ENCODE assay signal across 14 cellular contexts in the genomic region with DNA sequence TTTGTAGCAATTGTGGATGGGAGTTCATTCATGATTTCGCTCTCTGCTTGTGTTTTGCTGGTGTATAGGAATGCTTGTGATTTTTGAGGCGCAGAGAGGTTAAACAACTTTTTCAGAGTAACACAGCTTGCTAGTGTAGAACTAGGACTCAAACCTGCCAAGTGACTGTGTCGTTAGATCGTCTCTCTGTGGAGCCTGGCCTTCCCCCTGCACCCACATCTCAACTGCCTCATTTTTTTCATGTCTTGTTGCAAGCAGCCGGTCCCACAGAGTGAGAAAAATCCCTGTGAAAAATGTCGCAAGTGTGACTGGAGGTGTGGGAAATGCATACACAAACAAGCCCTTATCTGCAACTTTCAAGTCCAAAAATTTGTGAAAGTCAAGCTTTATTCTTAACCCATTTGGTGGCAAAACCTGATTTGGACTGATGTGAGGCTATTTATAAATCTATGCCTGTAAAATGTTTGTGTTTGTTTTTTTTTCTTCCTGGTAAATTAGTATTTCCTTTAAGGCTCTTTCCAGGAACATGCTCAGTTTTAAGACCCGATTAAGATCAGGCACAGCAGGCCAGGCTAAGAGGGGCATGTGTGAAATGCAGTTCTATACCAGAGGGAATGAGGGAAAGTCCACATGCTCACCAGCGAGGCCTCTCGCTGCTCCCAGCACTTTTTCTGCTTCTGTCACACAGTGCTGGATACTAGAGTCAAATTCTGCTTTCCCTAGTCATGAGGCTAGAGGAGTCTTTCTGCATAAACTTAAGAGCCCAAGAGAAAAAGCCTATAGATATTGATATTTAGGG. TPM values are rescaled to one million over a fixed set of nuclear protein-coding genes. Genes with fewer than 3 reads are reported as not detected.
DNase-seq lines count a peak whose midpoint lies in the region; ATAC-seq and TF ChIP-seq lines count a peak whose summit lies in the region.
"Had no signal": no experiment of that assay in that cellular context is flagged by ENCODE, and none has a peak within 500 bp of the region (broad histone marks: within the 10 kb centered on the region; RNA-seq: fewer than 3 reads in every experiment).

No MANE protein-coding gene starts in this region.

- in situ Hi-C loops in brain microvascular endothelial cell (cut with HindIII; ENCODE audit: low pct_ligation_motif_present, low sequenced_read_pairs): no loop called here

- WGBS in ovary, 3 donors: 71 to 78% (median 73%) methylated on average over 9 of the region's 9 CpGs

- H3K4me3 ChIP-seq in brain microvascular endothelial cell (ENCODE audit: low read depth, low read length): no peak overlapping the region
- no peak overlapping the region for H3K4me3 ChIP-seq in left lung
- H3K4me3 ChIP-seq in upper lobe of right lung: no peak overlapping the region
- H3K4me3 ChIP-seq in ovary: no peak overlapping the region
- H3K4me3 ChIP-seq: esophagus muscularis mucosa, uterus had no signal

- H3K27ac ChIP-seq in brain microvascular endothelial cell (no peak overlapping the region), left lung (peak overlapping the region in 1 of 2 donors; percentile 13), upper lobe of right lung (peak overlapping the region; percentile 4), ovary (no peak overlapping the region)
- H3K27ac ChIP-seq: esophagus muscularis mucosa had no signal

- no peak for ATAC-seq in activated naive CD8-positive, alpha-beta T cell treated with anti-CD3 and anti-CD28 coated beads, Interleukin-2, amount 50 U/mL, for 24 hours
- ATAC-seq in left lung: peak; percentile 14
- ATAC-seq in upper lobe of right lung: no peak

- H3K9me3 Mint-ChIP-seq in activated naive CD8-positive, alpha-beta T cell (ENCODE audit: low read depth): peaks cover 3% of the 10 kb centered on the region
- peaks cover 7% of the 10 kb centered on the region for H3K9me3 Mint-ChIP-seq in activated naive CD8-positive, alpha-beta T cell treated with anti-CD3 and anti-CD28 coated beads, Interleukin-2, amount 50 U/mL, for 24 hours

- H3K27me3 ChIP-seq in brain microvascular endothelial cell (replicated peaks) (no peaks in the 10 kb centered on the region), left lung (no peaks in the 10 kb centered on the region), upper lobe of right lung (no peaks in the 10 kb centered on the region), ovary (no peaks in the 10 kb centered on the region)
- H3K27me3 ChIP-seq: uterus had no signal

- H3K4me1 ChIP-seq in left lung: peaks cover 4 to 29% of the 10 kb centered on the region in 2 donors
- H3K4me1 ChIP-seq in upper lobe of right lung: peaks cover 11% of the 10 kb centered on the region
- H3K4me1 ChIP-seq in ovary (ENCODE audit: insufficient read depth): peaks cover 1% of the 10 kb centered on the region
- H3K4me1 ChIP-seq: uterus had no signal

- DNase-seq in activated naive CD8-positive, alpha-beta T cell treated with anti-CD3 and anti-CD28 coated beads, Interleukin-2, amount 50 U/mL, for 24 hours: no peak
- peak; percentile 14 for DNase-seq in brain microvascular endothelial cell
- no peak for DNase-seq in left lung
- no peak for DNase-seq in upper lobe of right lung
- no peak for DNase-seq in activated gamma-delta T cell (lab: John Stamatoyannopoulos, UW)
- DNase-seq in ovary: no peak
- DNase-seq in middle frontal gyrus (ENCODE audit: extremely low spot score, low spot score): no peak
- DNase-seq: activated naive CD8-positive, alpha-beta T cell treated with anti-CD3 and anti-CD28 coated beads, Interleukin-2, amount 10 ng/mL, durations not matched to agents 7 days and 5 days; NCI-H1092 treated with DMSO at 0.1 percent for 48 hours; stimulated activated CD4-positive, alpha-beta T cell treated with anti-CD3 and anti-CD28 coated beads, Interleukin-4, amount 100 ng/mL, for 24 hours; uterus had no signal

- H3K9me3 ChIP-seq in left lung (no peaks in the 10 kb centered on the region), upper lobe of right lung (no peaks in the 10 kb centered on the region), ovary (no peaks in the 10 kb centered on the region)
- H3K9me3 ChIP-seq: esophagus muscularis mucosa, uterus had no signal

- H3K27ac Mint-ChIP-seq in activated naive CD8-positive, alpha-beta T cell: peak overlapping the region; percentile 79
- no peak overlapping the region for H3K27ac Mint-ChIP-seq in activated naive CD8-positive, alpha-beta T cell treated with anti-CD3 and anti-CD28 coated beads, Interleukin-2, amount 50 U/mL, for 24 hours
- H3K27ac Mint-ChIP-seq: activated naive CD8-positive, alpha-beta T cell treated with anti-CD3 and anti-CD28 coated beads, Interleukin-2, amount 10 ng/mL, durations not matched to agents 7 days and 5 days had no signal

- no peak for TF ChIP-seq EP300 in ovary (IDR thresholded peaks at IDR 0.05)

- intact Hi-C loops in left lung (cut with DNase I): no loop called here
- intact Hi-C loops in upper lobe of right lung (cut with DNase I): no loop called here
- intact Hi-C loops in ovary (cut with DNase I): no loop called here

- no peak overlapping the region for H3K4me3 Mint-ChIP-seq in activated naive CD8-positive, alpha-beta T cell
- no peak overlapping the region for H3K4me3 Mint-ChIP-seq in activated naive CD8-positive, alpha-beta T cell treated with anti-CD3 and anti-CD28 coated beads, Interleukin-2, amount 50 U/mL, for 24 hours
- H3K4me3 Mint-ChIP-seq: activated naive CD8-positive, alpha-beta T cell treated with anti-CD3 and anti-CD28 coated beads, Interleukin-2, amount 10 ng/mL, durations not matched to agents 7 days and 5 days; neural crest cell had no signal

- H3K27me3 Mint-ChIP-seq in activated naive CD8-positive, alpha-beta T cell: no peaks in the 10 kb centered on the region
- H3K27me3 Mint-ChIP-seq in activated naive CD8-positive, alpha-beta T cell treated with anti-CD3 and anti-CD28 coated beads, Interleukin-2, amount 50 U/mL, for 24 hours: no peaks in the 10 kb centered on the region
- H3K27me3 Mint-ChIP-seq: activated naive CD8-positive, alpha-beta T cell treated with anti-CD3 and anti-CD28 coated beads, Interleukin-2, amount 10 ng/mL, durations not matched to agents 7 days and 5 days had no signal

- peaks cover 29% of the 10 kb centered on the region for H3K36me3 Mint-ChIP-seq in activated naive CD8-positive, alpha-beta T cell
- H3K36me3 Mint-ChIP-seq in activated naive CD8-positive, alpha-beta T cell treated with anti-CD3 and anti-CD28 coated beads, Interleukin-2, amount 50 U/mL, for 24 hours (ENCODE audit: low read depth): peaks cover 40% of the 10 kb centered on the region

- TF ChIP-seq POLR2A in ovary (IDR thresholded peaks at IDR 0.05): no peak

- H3K4me1 Mint-ChIP-seq in activated naive CD8-positive, alpha-beta T cell (ENCODE audit: low read depth): peaks cover 78% of the 10 kb centered on the region
- peaks cover 77% of the 10 kb centered on the region for H3K4me1 Mint-ChIP-seq in activated naive CD8-positive, alpha-beta T cell treated with anti-CD3 and anti-CD28 coated beads, Interleukin-2, amount 50 U/mL, for 24 hours

- TF ChIP-seq CTCF in brain microvascular endothelial cell (IDR thresholded peaks at IDR 0.05; ENCODE audit: low read depth, low read length, missing control alignments) (no peak), left lung (IDR thresholded peaks at IDR 0.05) (no peak), upper lobe of right lung (IDR thresholded peaks at IDR 0.05) (no peak), ovary (IDR thresholded peaks at IDR 0.05) (no peak)

- H3K36me3 ChIP-seq in brain microvascular endothelial cell (replicated peaks) (no peaks in the 10 kb centered on the region), left lung (no peaks in the 10 kb centered on the region), upper lobe of right lung (no peaks in the 10 kb centered on the region), ovary (no peaks in the 10 kb centered on the region)
- H3K36me3 ChIP-seq: esophagus muscularis mucosa, uterus had no signal

RNA-seq across cellular contexts. Expression of a gene that starts 25.8 kb away (rescaled TPM):
- total RNA-seq in left lung (100 to 1,000 TPM in 1 of 2 donors, 10 to 100 TPM in 1; 49.9 to 132 TPM), upper lobe of right lung (116 TPM), ovary (10 to 100 TPM; 10.6 to 30.2 (median 28.1) TPM)
- polyA plus RNA-seq in ovary: 10 to 100 TPM; 13.7 to 55.2 TPM
